ENCODE assay signal across 10 cellular contexts in the genomic region with DNA sequence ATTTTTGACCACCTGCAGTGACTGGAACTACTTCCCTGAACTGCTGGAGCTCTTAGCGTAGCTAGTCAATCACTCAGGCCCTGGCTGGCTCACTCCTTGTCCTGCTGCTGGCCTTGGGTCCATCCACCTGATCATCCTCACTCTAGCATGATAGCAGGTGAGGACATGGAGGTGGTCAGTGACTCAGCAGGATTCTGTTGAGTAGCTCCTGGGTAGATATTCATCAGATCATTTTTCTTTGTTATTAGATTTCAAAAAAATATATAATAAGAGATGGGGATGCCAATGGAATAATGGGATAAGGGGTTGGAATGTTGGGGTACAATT. TPM values are rescaled to one million over a fixed set of nuclear protein-coding genes. Genes with fewer than 3 reads are reported as not detected.
A peak's percentile ranks its signal among the peaks of the same experiment; 100 is the strongest.
DNase-seq lines count a peak whose midpoint lies in the region; ATAC-seq and TF ChIP-seq lines count a peak whose summit lies in the region.
"Had no signal": no experiment of that assay in that cellular context is flagged by ENCODE, and none has a peak within 500 bp of the region (broad histone marks: within the 10 kb centered on the region; RNA-seq: fewer than 3 reads in every experiment).

No MANE protein-coding gene starts in this region.

- DNase-seq in lower lobe of right lung (no peak), erythroblast (lab: John Stamatoyannopoulos, UW) (no peak), trophoblast cell (no peak), SKM-1 treated with dmso at 0.1 percent for 144 hours (lab: John Stamatoyannopoulos, UW; ENCODE audit: unreplicated experiment) (no peak)
- DNase-seq: GM23248, NCI-H748 treated with DMSO at 0.1 percent for 48 hours had no signal

- no peak overlapping the region for H4K8ac ChIP-seq in trophoblast cell (ENCODE audit: low read depth, low read length)

- no peak overlapping the region for H4K12ac ChIP-seq in trophoblast cell (ENCODE audit: low read depth, low read length)

- no peak for TF ChIP-seq POLR2A in erythroblast (IDR thresholded peaks at IDR 0.05; ENCODE audit: low read length)

- no peak overlapping the region for H2AK5ac ChIP-seq in trophoblast cell (ENCODE audit: low read length)

- H3F3A ChIP-seq in DOHH2 (ENCODE audit: control insufficient read depth, insufficient read depth) = no peaks in the 10 kb centered on the region

- H3K4me3 ChIP-seq in DOHH2 (ENCODE audit: low read length) (peak overlapping the region; percentile 58), OCI-LY3 (ENCODE audit: low read length) (peak overlapping the region; percentile 44; the same call in 1 of the 2 replicates), lower lobe of right lung (no peak overlapping the region), trophoblast cell (ENCODE audit: low read depth, low read length) (no peak overlapping the region)
- H3K4me3 ChIP-seq: GM23248 had no signal

- H3K9me2 ChIP-seq in DOHH2 (replicated peaks; ENCODE audit: control insufficient read depth, low read length) = no peaks in the 10 kb centered on the region

- H3K27me3 ChIP-seq in DOHH2 (ENCODE audit: control insufficient read depth, low read length) (peaks cover 18% of the 10 kb centered on the region; the same call in 1 of the 2 replicates), OCI-LY3 (ENCODE audit: low read depth, low read length) (no peaks in the 10 kb centered on the region), lower lobe of right lung (ENCODE audit: low read depth) (no peaks in the 10 kb centered on the region), trophoblast cell (ENCODE audit: insufficient read depth, low read length) (no peaks in the 10 kb centered on the region)

- peak overlapping the region; percentile 46; the same call in 1 of the 2 replicates for H3K9ac ChIP-seq in OCI-LY3 (ENCODE audit: low read length)
- H3K9ac ChIP-seq in trophoblast cell (ENCODE audit: low read length) = no peak overlapping the region
- H3K9ac ChIP-seq: GM23248 had no signal

- no peak overlapping the region for H2BK120ac ChIP-seq in trophoblast cell (ENCODE audit: insufficient read depth, low read length, poor library complexity)

- ATAC-seq in GM21447 (IDR thresholded peaks at IDR 0.05; ENCODE audit: unreplicated experiment) = peak; percentile 9
- no peak for ATAC-seq in lower lobe of right lung
- no peak for ATAC-seq in GM19324 (IDR thresholded peaks at IDR 0.05; ENCODE audit: low FRiP score, unreplicated experiment)

- H3K79me1 ChIP-seq in trophoblast cell (ENCODE audit: low read length) = no peaks in the 10 kb centered on the region

- no peaks in the 10 kb centered on the region for H3K36me3 ChIP-seq in DOHH2 (ENCODE audit: control insufficient read depth, low read length)
- no peaks in the 10 kb centered on the region for H3K36me3 ChIP-seq in OCI-LY3 (replicated peaks; ENCODE audit: low read depth, low read length)
- H3K36me3 ChIP-seq in lower lobe of right lung = no peaks in the 10 kb centered on the region
- no peaks in the 10 kb centered on the region for H3K36me3 ChIP-seq in trophoblast cell (ENCODE audit: control insufficient read depth in 1 of 2, insufficient read depth in 2 of 2, low read length in 2 of 2)

- no peak for TF ChIP-seq CTCF in DOHH2 (IDR thresholded peaks at IDR 0.05; ENCODE audit: low read depth, low read length, poor library complexity, severe bottlenecking)
- TF ChIP-seq CTCF in OCI-LY3 (IDR thresholded peaks at IDR 0.05; ENCODE audit: low read depth, low read length) = no peak
- TF ChIP-seq CTCF in lower lobe of right lung (IDR thresholded peaks at IDR 0.05) = no peak

- H2BK12ac ChIP-seq in trophoblast cell (ENCODE audit: low read length) = no peak overlapping the region

- H2BK5ac ChIP-seq in trophoblast cell (ENCODE audit: low read depth, low read length, poor library complexity) = no peak overlapping the region

- H3K79me2 ChIP-seq in DOHH2 (ENCODE audit: control insufficient read depth, low read length) (no peaks in the 10 kb centered on the region), OCI-LY3 (ENCODE audit: low read length) (no peaks in the 10 kb centered on the region), trophoblast cell (ENCODE audit: control insufficient read depth, insufficient read depth, low read length, poor library complexity) (no peaks in the 10 kb centered on the region)

- peak overlapping the region; percentile 74 for H3K4me2 ChIP-seq in DOHH2 (ENCODE audit: low read length)
- H3K4me2 ChIP-seq in OCI-LY3 (ENCODE audit: low read length) = peak overlapping the region; percentile 75
- no peak overlapping the region for H3K4me2 ChIP-seq in trophoblast cell (ENCODE audit: low read length)

- no peak overlapping the region for H3K4ac ChIP-seq in trophoblast cell (ENCODE audit: low read depth, low read length)

- H2AFZ ChIP-seq in OCI-LY3 (ENCODE audit: low read depth, low read length) = peak overlapping the region; percentile 99
- no peak overlapping the region for H2AFZ ChIP-seq in trophoblast cell (ENCODE audit: insufficient read depth, low read length, poor library complexity)
- H2AFZ ChIP-seq: GM23248 had no signal

- peaks cover 22% of the 10 kb centered on the region for H3K4me1 ChIP-seq in DOHH2 (ENCODE audit: control insufficient read depth, low read length)
- peaks cover 33% of the 10 kb centered on the region for H3K4me1 ChIP-seq in OCI-LY3 (ENCODE audit: low read length)
- peaks cover 64% of the 10 kb centered on the region for H3K4me1 ChIP-seq in lower lobe of right lung
- H3K4me1 ChIP-seq in trophoblast cell (ENCODE audit: control insufficient read depth in 1 of 2, insufficient read depth in 2 of 2, low read length in 2 of 2) = peaks cover 0 to 7% of the 10 kb centered on the region in 2 experiments

- H4K20me1 ChIP-seq in DOHH2 (ENCODE audit: control insufficient read depth, insufficient read depth, low read depth, low read length) = no peaks in the 10 kb centered on the region
- no peaks in the 10 kb centered on the region for H4K20me1 ChIP-seq in OCI-LY3 (ENCODE audit: insufficient read depth, low read length)

- no peak overlapping the region for H4K91ac ChIP-seq in trophoblast cell (ENCODE audit: low read depth, low read length)

- no peak overlapping the region for H3K14ac ChIP-seq in trophoblast cell (ENCODE audit: low read length)

- no peak overlapping the region for H3K23ac ChIP-seq in trophoblast cell (ENCODE audit: low read length)

- WGBS in trophoblast cell (ENCODE audit: extremely low coverage, insufficient coverage, insufficient read length) = no CpG with 5 or more reads among the region's 1 CpG

- H3K27ac ChIP-seq in DOHH2 (ENCODE audit: low read depth, low read length) = no peak overlapping the region
- peak overlapping the region; percentile 67 for H3K27ac ChIP-seq in OCI-LY3 (ENCODE audit: low read length)
- peak overlapping the region; percentile 67 for H3K27ac ChIP-seq in lower lobe of right lung
- no peak overlapping the region for H3K27ac ChIP-seq in trophoblast cell (ENCODE audit: low read depth, low read length)
- H3K27ac ChIP-seq: GM23248 had no signal

- H3K9me3 ChIP-seq in DOHH2 (ENCODE audit: control insufficient read depth, insufficient read depth, low read length) (no peaks in the 10 kb centered on the region), OCI-LY3 (ENCODE audit: insufficient read depth, low read length) (no peaks in the 10 kb centered on the region), lower lobe of right lung (no peaks in the 10 kb centered on the region), trophoblast cell (ENCODE audit: insufficient read depth, low read depth, low read length) (no peaks in the 10 kb centered on the region)

- intact Hi-C loops in lower lobe of right lung (cut with DNase I) = no loop called here

- no peak overlapping the region for H3K18ac ChIP-seq in trophoblast cell (ENCODE audit: low read length)

RNA-seq across cellular contexts. Expression of a gene that starts 25.0 kb away (rescaled TPM):
- total RNA-seq in lower lobe of right lung = 49.9 TPM
- polyA plus RNA-seq in trophoblast cell (2013) = 6.3 and 6.5 TPM in 2 replicates

Comparison
In these comparisons a context has a peak if more than half of its experiments do, and no peak if none do; other contexts are left out.
1. H3K27ac ChIP-seq: peak in OCI-LY3 (single experiment) and lower lobe of right lung (single experiment); none in DOHH2 (single experiment) and trophoblast cell (single experiment).
2. H3K4me3 ChIP-seq: peak in DOHH2 (single experiment) and OCI-LY3 (single experiment); none in lower lobe of right lung (single experiment) and trophoblast cell (single experiment).